ENCODE assay signal across 1 cellular context in the genomic region with DNA sequence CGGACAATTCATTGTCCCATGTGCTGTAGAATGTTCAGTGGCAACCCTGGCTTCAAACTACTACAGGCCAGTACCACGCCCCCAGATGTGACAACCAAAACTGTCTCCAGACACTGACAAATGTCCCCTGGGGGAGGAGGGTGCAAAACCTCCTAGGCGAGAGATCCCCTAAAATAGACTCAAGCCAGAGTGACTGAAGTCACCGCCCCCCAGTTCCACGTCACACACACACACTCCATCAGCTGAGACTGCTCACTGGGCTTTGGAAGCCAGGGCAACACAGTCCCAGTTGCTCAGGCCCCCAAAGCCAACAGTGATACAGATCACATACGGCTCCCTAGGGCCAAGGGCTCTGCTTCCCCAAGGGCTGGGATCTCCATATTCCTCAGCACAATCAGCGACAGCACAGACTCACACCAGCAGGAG.
TF ChIP-seq lines count a peak whose summit lies in the region.

No MANE protein-coding gene starts in this region.

TF ChIP-seq in H1, 55 proteins besides CTCF, POLR2A, EP300 and RAD21 (continued from another document):
- TF ChIP-seq, protein P1, sequence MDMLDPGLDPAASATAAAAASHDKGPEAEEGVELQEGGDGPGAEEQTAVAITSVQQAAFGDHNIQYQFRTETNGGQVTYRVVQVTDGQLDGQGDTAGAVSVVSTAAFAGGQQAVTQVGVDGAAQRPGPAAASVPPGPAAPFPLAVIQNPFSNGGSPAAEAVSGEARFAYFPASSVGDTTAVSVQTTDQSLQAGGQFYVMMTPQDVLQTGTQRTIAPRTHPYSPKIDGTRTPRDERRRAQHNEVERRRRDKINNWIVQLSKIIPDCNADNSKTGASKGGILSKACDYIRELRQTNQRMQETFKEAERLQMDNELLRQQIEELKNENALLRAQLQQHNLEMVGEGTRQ (IDR thresholded peaks at IDR 0.05; ENCODE audit: low read length) = no peak
- no peak for TF ChIP-seq PHF8 (conservative IDR thresholded peaks at IDR 0.05; ENCODE audit: low read depth, low read length)
TF ChIP-seq in H1: peak in this region for 0.
